Comparison of ENCODE assay signal across 16 cellular contexts in the genomic region with DNA sequence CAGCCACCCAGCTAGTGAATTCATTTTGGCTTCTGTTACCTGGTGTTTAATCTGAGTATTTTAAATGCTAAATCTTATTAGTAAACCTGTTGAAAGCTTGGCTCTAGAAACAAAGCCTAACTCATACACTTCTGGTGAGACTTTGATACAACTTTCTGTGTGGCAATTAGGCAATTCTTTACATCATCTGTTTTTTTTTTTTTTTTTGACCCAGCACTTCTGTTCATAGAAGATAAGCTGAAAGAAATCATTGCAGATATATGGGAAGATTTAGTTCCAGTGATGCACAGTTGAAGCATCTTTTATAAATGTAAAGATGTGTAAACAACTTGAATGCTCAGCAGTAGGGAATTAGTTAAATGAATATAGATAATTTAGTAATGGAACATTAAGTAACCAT. TPM values are rescaled to one million over a fixed set of nuclear protein-coding genes. Genes with fewer than 3 reads are reported as not detected.
"Had no signal": no experiment of that assay in that cellular context is flagged by ENCODE, and none has a peak within 500 bp of the region (broad histone marks: within the 10 kb centered on the region; RNA-seq: fewer than 3 reads in every experiment).

No MANE protein-coding gene starts in this region.

- H3K4me1 Mint-ChIP-seq: nephron had no signal

- H3K27me3 Mint-ChIP-seq: brain had no signal

- H3K9me3 Mint-ChIP-seq: activated T-helper 1 cell treated with anti-CD3 and anti-CD28 coated beads, Interleukin-12 subunit alpha, Interleukin-12 subunit beta, Interleukin-2, Interleukin-4 antibody, amounts not matched to agents 30 ng/mL and 10 ng/mL and 1 ng/mL, durations not matched to agents 14 hours and 24 hours and 36 hours; brain; nephron had no signal

- H3K27ac Mint-ChIP-seq: activated T-helper 1 cell treated with anti-CD3 and anti-CD28 coated beads, Interleukin-12 subunit alpha, Interleukin-12 subunit beta, Interleukin-2, Interleukin-4 antibody, amounts not matched to agents 30 ng/mL and 10 ng/mL and 1 ng/mL, durations not matched to agents 14 hours and 24 hours and 36 hours; nephron had no signal

- DNase-seq: activated CD4-positive, alpha-beta T cell treated with anti-CD3 and anti-CD28 coated beads for 1 hour; activated CD8-positive, alpha-beta memory T cell treated with anti-CD3 and anti-CD28 coated beads for 24 hours; activated gamma-delta T cell treated with Interleukin-2 at 50 U/mL for 16 hours; central memory CD4-positive, alpha-beta T cell; head of caudate nucleus; kidney; sigmoid colon; stimulated activated CD4-positive, alpha-beta T cell treated with anti-CD3 and anti-CD28 coated beads, Interleukin-4, amount 100 ng/mL, for 24 hours; stimulated activated naive CD4-positive, alpha-beta T cell treated with Interleukin-2 at 50 U/mL for 16 hours; transverse colon; WERI-Rb-1 had no signal

- ATAC-seq: left lobe of liver had no signal

- H3K4me3 Mint-ChIP-seq: activated T-helper 1 cell treated with anti-CD3 and anti-CD28 coated beads, Interleukin-12 subunit alpha, Interleukin-12 subunit beta, Interleukin-2, Interleukin-4 antibody, amounts not matched to agents 30 ng/mL and 10 ng/mL and 1 ng/mL, durations not matched to agents 14 hours and 24 hours and 36 hours; brain; nephron had no signal

RNA-seq across cellular contexts. Expression of gene ABCC11, which starts 21.7 kb away (rescaled TPM):
- total RNA-seq: activated T-helper 1 cell treated with anti-CD3 and anti-CD28 coated beads, Interleukin-12 subunit alpha, Interleukin-12 subunit beta, Interleukin-2, Interleukin-4 antibody, amounts not matched to agents 30 ng/mL and 10 ng/mL and 1 ng/mL, durations not matched to agents 14 hours and 24 hours and 36 hours; kidney; vagina had no signal
